ENCODE assay signal across 16 cellular contexts in the genomic region with DNA sequence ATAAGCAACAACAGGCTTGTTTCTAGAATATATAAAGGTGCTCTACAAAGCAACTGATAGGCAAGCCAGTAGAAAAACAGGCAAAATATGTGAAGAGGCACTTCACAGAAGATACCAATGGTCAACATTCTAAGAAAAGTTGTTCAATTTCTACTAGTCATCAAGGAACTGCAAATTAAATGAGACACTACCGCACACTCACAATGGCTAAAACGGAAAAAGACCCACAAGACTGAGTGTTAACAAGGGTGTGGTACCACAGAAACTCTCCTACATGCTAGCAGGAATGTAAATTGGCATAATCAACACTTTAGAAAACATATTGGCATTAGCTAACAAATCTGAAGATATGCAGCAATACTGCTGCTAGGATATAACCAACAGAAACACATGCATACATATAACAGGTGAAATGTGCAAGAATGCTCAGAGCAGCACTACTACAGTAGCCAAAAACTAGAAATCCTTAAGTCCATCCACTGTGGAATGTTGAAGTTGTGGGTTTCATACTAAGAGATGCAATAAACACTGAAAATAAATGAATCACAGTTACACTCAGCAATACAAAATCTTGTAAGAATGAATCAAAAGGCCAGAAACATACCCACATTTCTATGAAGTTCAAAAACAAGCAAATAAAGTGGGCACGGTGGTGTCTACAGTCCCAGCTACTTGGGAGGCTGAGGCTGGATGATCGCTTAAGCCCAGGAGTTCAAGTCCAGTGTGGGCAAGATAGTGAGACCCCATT. TPM values are rescaled to one million over a fixed set of nuclear protein-coding genes. Genes with fewer than 3 reads are reported as not detected.
A peak's percentile ranks its signal among the peaks of the same experiment; 100 is the strongest.
DNase-seq lines count a peak whose midpoint lies in the region; ATAC-seq, FAIRE-seq and TF ChIP-seq lines count a peak whose summit lies in the region.
"Had no signal": no experiment of that assay in that cellular context is flagged by ENCODE, and none has a peak within 500 bp of the region (broad histone marks: within the 10 kb centered on the region; RNA-seq: fewer than 3 reads in every experiment).

No MANE protein-coding gene starts in this region.

- H3K79me2 ChIP-seq in fibroblast of lung (ENCODE audit: control insufficient read depth, insufficient read depth, low read length): peaks cover 10% of the 10 kb centered on the region

- DNase-seq in left ventricle myocardium inferior (no peak), left ventricle myocardium superior (no peak), Panc1 (ENCODE audit: low read depth, low spot score) (no peak), fibroblast of lung (ENCODE audit: low read depth in 2 of 2) (peak in 1 of 2 donors; percentile 20), urothelium cell line (ENCODE audit: low spot score) (no peak), GM12892 (ENCODE audit: insufficient read length) (no peak), pancreas (no peak), foreskin keratinocyte (no peak)
- DNase-seq: esophagus squamous epithelium, NCI-H2029, NCI-H774, thyroid gland had no signal

- BruUV-seq in Panc1 (replicated peaks; lab: Mats Ljungman, UMichigan): no TSS peak

- FAIRE-seq in urothelium cell line (lab: Jason Lieb, UNC): peak; percentile 30
- no peak for FAIRE-seq in GM12892 (lab: Jason Lieb, UNC)
- FAIRE-seq in pancreas (lab: Jason Lieb, UNC): no peak
- FAIRE-seq: astrocyte had no signal

- no peak for TF ChIP-seq POLR2A in GM12892 (IDR thresholded peaks at IDR 0.05; ENCODE audit: low read depth, low read length)

- no peaks in the 10 kb centered on the region for H4K20me1 ChIP-seq in fibroblast of lung (ENCODE audit: control insufficient read depth, extremely low read depth, insufficient read depth, low read length)

- in situ Hi-C loops in Panc1 (cut with HindIII; ENCODE audit: low pct_unique_long_range_greater_than_20kb, low sequenced_read_pairs): no loop called here

- H3K9ac ChIP-seq in fibroblast of lung (ENCODE audit: insufficient read depth, low read length): no peak overlapping the region

- no peaks in the 10 kb centered on the region for H3K9me3 ChIP-seq in left ventricle myocardium inferior (replicated peaks)
- H3K9me3 ChIP-seq in Panc1 (ENCODE audit: control insufficient read depth, insufficient read depth, low read depth, low read length): no peaks in the 10 kb centered on the region
- H3K9me3 ChIP-seq in fibroblast of lung (ENCODE audit: control insufficient read depth, insufficient read depth, low read depth, low read length): no peaks in the 10 kb centered on the region
- no peaks in the 10 kb centered on the region for H3K9me3 ChIP-seq in pancreas
- H3K9me3 ChIP-seq: esophagus squamous epithelium, thyroid gland had no signal

- intact Hi-C loops in left ventricle myocardium inferior (cut with micrococcal nuclease) (loop anchor here (10.0 kb wide), 1 partner anchor 55 kb away; no protein-coding TSS in a partner anchor), left ventricle myocardium superior (cut with micrococcal nuclease) (no loop called here), Panc1 (cut with micrococcal nuclease; ENCODE audit: unreplicated experiment) (no loop called here), pancreas (cut with DNase I) (loop anchor here in 1 of 3 donors (10.0 kb wide), 1 partner anchor 175 kb away; no protein-coding TSS in a partner anchor)

- CTCF ChIA-PET in Panc1 (lab: Charles Lee): no interaction called here

- peak overlapping the region; percentile 29 for H3K4me2 ChIP-seq in fibroblast of lung (ENCODE audit: extremely low read depth, insufficient read depth, low read length)

- peaks cover 92% of the 10 kb centered on the region for H3K4me1 ChIP-seq in left ventricle myocardium inferior
- H3K4me1 ChIP-seq in Panc1 (ENCODE audit: control insufficient read depth, insufficient read depth, low read length): peaks cover 11% of the 10 kb centered on the region; the same call in 1 of the 2 replicates
- no peaks in the 10 kb centered on the region for H3K4me1 ChIP-seq in fibroblast of lung (ENCODE audit: control insufficient read depth, extremely low read depth, insufficient read depth, low read length)
- peaks cover 0 to 13% (median 4%) of the 10 kb centered on the region in 3 donors for H3K4me1 ChIP-seq in pancreas
- H3K4me1 ChIP-seq in foreskin keratinocyte: no peaks in the 10 kb centered on the region

- no peak overlapping the region for H2AFZ ChIP-seq in fibroblast of lung (ENCODE audit: low read length)

- POLR2A ChIA-PET in Panc1 (lab: Charles Lee): no interaction called here

- H3K36me3 ChIP-seq in left ventricle myocardium inferior: no peaks in the 10 kb centered on the region
- no peaks in the 10 kb centered on the region for H3K36me3 ChIP-seq in Panc1 (ENCODE audit: control insufficient read depth, insufficient read depth, low read length)
- H3K36me3 ChIP-seq in fibroblast of lung (ENCODE audit: control insufficient read depth, insufficient read depth, low read length): no peaks in the 10 kb centered on the region
- H3K36me3 ChIP-seq in pancreas: no peaks in the 10 kb centered on the region
- H3K36me3 ChIP-seq: esophagus squamous epithelium, thyroid gland had no signal

- 77 to 88% methylated on average over 4 of the region's 4 CpGs for WGBS in pancreas, 2 donors

- ATAC-seq in left ventricle myocardium superior (no peak), Panc1 (peak; percentile 44; the same call in 1 of the 2 replicates), pancreas (no peak), foreskin keratinocyte (no peak)
- ATAC-seq: Right ventricle myocardium inferior had no signal

- TF ChIP-seq CTCF in left ventricle myocardium inferior (IDR thresholded peaks at IDR 0.05; ENCODE audit: borderline replicate concordance): no peak
- no peak for TF ChIP-seq CTCF in Panc1 (IDR thresholded peaks at IDR 0.05)
- no peak for TF ChIP-seq CTCF in fibroblast of lung (conservative IDR thresholded peaks at IDR 0.05 in 1 of 2, IDR thresholded peaks at IDR 0.05 in 1 of 2; ENCODE audit: low read depth in 1 of 2, low read length in 2 of 2)
- TF ChIP-seq CTCF in pancreas (IDR thresholded peaks at IDR 0.05): no peak
- TF ChIP-seq CTCF in foreskin keratinocyte (conservative IDR thresholded peaks at IDR 0.05): no peak

- H3K27ac ChIP-seq in left ventricle myocardium inferior (replicated peaks): peak overlapping the region; percentile 41
- no peak overlapping the region for H3K27ac ChIP-seq in Panc1 (ENCODE audit: low read length)
- H3K27ac ChIP-seq in fibroblast of lung (ENCODE audit: insufficient read depth, low read length): no peak overlapping the region
- no peak overlapping the region for H3K27ac ChIP-seq in pancreas
- no peak overlapping the region for H3K27ac ChIP-seq in foreskin keratinocyte
- H3K27ac ChIP-seq: esophagus squamous epithelium, thyroid gland had no signal

- H3K4me3 ChIP-seq in left ventricle myocardium inferior (peak overlapping the region; percentile 33), Panc1 (ENCODE audit: low read depth in 2 of 2, low read length in 2 of 2) (no peak overlapping the region), fibroblast of lung (replicated peaks in 1 of 4; ENCODE audit: control extremely low read depth in 1 of 4, insufficient read depth in 1 of 4, low read depth in 3 of 4, low read length in 4 of 4) (no peak overlapping the region), pancreas (no peak overlapping the region)
- H3K4me3 ChIP-seq: esophagus squamous epithelium, thyroid gland had no signal

- H3K27me3 ChIP-seq in left ventricle myocardium inferior (ENCODE audit: low read depth): no peaks in the 10 kb centered on the region
- H3K27me3 ChIP-seq in Panc1 (ENCODE audit: control insufficient read depth, insufficient read depth, low read length): no peaks in the 10 kb centered on the region
- no peaks in the 10 kb centered on the region for H3K27me3 ChIP-seq in fibroblast of lung (ENCODE audit: control insufficient read depth, insufficient read depth, low read length)
- H3K27me3 ChIP-seq in pancreas: no peaks in the 10 kb centered on the region
- H3K27me3 ChIP-seq in foreskin keratinocyte: no peaks in the 10 kb centered on the region
- H3K27me3 ChIP-seq: esophagus squamous epithelium, thyroid gland had no signal

RNA-seq across cellular contexts. Expression of a gene that starts 9.2 kb away (rescaled TPM):
- total RNA-seq in left ventricle myocardium inferior: 7.3 TPM
- not detected for total RNA-seq in left ventricle myocardium superior
- total RNA-seq in Panc1 (2021; ENCODE audit: unreplicated experiment): not detected
- 9.3 TPM for polyA plus RNA-seq in Panc1 (2012; ENCODE audit: insufficient read length)
- total RNA-seq in fibroblast of lung: under 0.01 TPM in 1 of 2 replicates, not detected in the other
- polyA plus RNA-seq in fibroblast of lung: not detected in 2 replicates
- not detected in 2 replicates for polyA plus RNA-seq in fibroblast of lung (2012)
- under 0.01 TPM in 2 replicates for polyA minus RNA-seq in fibroblast of lung (ENCODE audit: low replicate concordance)
- not detected for polyA plus RNA-seq in GM12892 (2012; ENCODE audit: missing spikeins)
- total RNA-seq in pancreas: 1 to 10 TPM in 1 of 6 donors, not detected in 5; 6.6 TPM
- not detected for polyA plus RNA-seq in pancreas
- not detected in 2 replicates for total RNA-seq in foreskin keratinocyte
- not detected in 2 replicates for polyA plus RNA-seq in foreskin keratinocyte
- total RNA-seq: astrocyte, dermis microvascular lymphatic vessel endothelial cell, esophagus squamous epithelium, thyroid gland had no signal
- polyA plus RNA-seq: AG04450 had no signal
